ENCODE assay signal across 22 cellular contexts in genomic region chr14:84074626-84075025, GRCh38.
"Had no signal": no experiment of that assay in that cellular context is flagged by ENCODE, and none has a peak within 500 bp of the region (broad histone marks: within the 10 kb centered on the region; RNA-seq: fewer than 3 reads in every experiment).

No MANE protein-coding gene starts in this region.

- H3K4me1 ChIP-seq: colonic mucosa, esophagus muscularis mucosa, foreskin keratinocyte, gastrocnemius medialis, heart right ventricle, lower lobe of right lung had no signal

- H3K9me3 ChIP-seq: colonic mucosa, esophagus muscularis mucosa, gastrocnemius medialis, heart right ventricle, lower lobe of right lung had no signal

- H3K27me3 ChIP-seq: colonic mucosa, esophagus muscularis mucosa, foreskin keratinocyte, gastrocnemius medialis, heart right ventricle had no signal

- DNase-seq: cerebellar nuclear complex; colonic mucosa; cortex of kidney; effector CD8-positive, alpha-beta T cell; effector memory CD8-positive, alpha-beta T cell; endodermal cell; foreskin keratinocyte; gastrocnemius medialis; glutamatergic neuron; head of caudate nucleus; heart right ventricle; hippocampal formation; left colon; left ventricle myocardium superior; lower lobe of right lung; mesenchymal stem cell; mucosa of descending colon; naive B cell had no signal

- H3K27ac ChIP-seq: colonic mucosa, esophagus muscularis mucosa, foreskin keratinocyte, gastrocnemius medialis, heart right ventricle, lower lobe of right lung had no signal

- ATAC-seq: effector memory CD8-positive, alpha-beta T cell; foreskin keratinocyte; gastrocnemius medialis; left colon; left lobe of liver; left ventricle myocardium superior; lower lobe of right lung; mucosa of descending colon had no signal

- FAIRE-seq: islet of Langerhans, keratinocyte had no signal

- H3K4me3 ChIP-seq: colonic mucosa, esophagus muscularis mucosa, gastrocnemius medialis, heart right ventricle, lower lobe of right lung, mucosa of descending colon had no signal

- H3K36me3 ChIP-seq: colonic mucosa, esophagus muscularis mucosa, gastrocnemius medialis, heart right ventricle, lower lobe of right lung had no signal
